23 cellular contexts compared by ENCODE assay signal in the genomic region with DNA sequence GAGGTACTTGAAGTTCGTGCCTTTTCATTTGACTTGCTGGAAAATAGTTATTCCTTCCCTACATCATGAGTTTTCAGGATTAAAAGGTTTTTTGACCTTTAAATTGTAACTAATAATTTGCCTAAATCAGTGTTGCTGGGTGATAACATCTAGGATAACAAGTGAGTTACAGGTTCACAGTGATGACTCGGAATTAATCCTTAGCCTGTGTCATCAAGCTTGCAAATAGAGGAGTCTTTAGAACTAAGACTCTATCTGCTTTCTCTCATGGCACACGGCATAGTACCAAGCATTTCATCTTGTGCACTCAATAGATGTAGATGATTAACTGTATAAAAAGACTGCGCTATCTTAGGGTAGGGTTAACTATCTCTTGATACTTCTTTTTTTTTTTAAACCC.
A peak's percentile ranks its signal among the peaks of the same experiment; 100 is the strongest.
DNase-seq lines count a peak whose midpoint lies in the region; ATAC-seq and TF ChIP-seq lines count a peak whose summit lies in the region.
"Had no signal": no experiment of that assay in that cellular context is flagged by ENCODE, and none has a peak within 500 bp of the region (broad histone marks: within the 10 kb centered on the region; RNA-seq: fewer than 3 reads in every experiment).

No MANE protein-coding gene starts in this region.

- H3K36me3 ChIP-seq in GM23248 (ENCODE audit: low read depth) (no peaks in the 10 kb centered on the region), PC-3 (ENCODE audit: low read depth, low read length) (0 out of 2 replicates have a peak, but pooled peaks cover 3% of the 10 kb centered on the region), SJCRH30 (no peaks in the 10 kb centered on the region)

- TF ChIP-seq CTCF in PC-3 (conservative IDR thresholded peaks at IDR 0.05; ENCODE audit: low read depth, low read length), result no peak
- TF ChIP-seq CTCF in epithelial cell of esophagus (IDR thresholded peaks at IDR 0.05; ENCODE audit: insufficient read depth, low read depth, low read length, missing control alignments), result no peak

- in situ Hi-C loops in GM23248 (cut with MboI), result no loop called here

- H3K4me2 ChIP-seq in GM23248 (ENCODE audit: unreplicated experiment), result no peak overlapping the region
- H3K4me2 ChIP-seq in PC-3 (ENCODE audit: low read length), result no peak overlapping the region

- POLR2A ChIA-PET in PC-3 (lab: Charles Lee; ENCODE audit: unreplicated experiment), result no interaction called here

- no peak overlapping the region for H3K9ac ChIP-seq in GM23248
- H3K9ac ChIP-seq in PC-3 (ENCODE audit: low read length), result no peak overlapping the region

- H3K27ac ChIP-seq in GM23248, result no peak overlapping the region
- no peak overlapping the region for H3K27ac ChIP-seq in PC-3 (ENCODE audit: low read length)
- no peak overlapping the region for H3K27ac ChIP-seq in SJCRH30
- H3K27ac ChIP-seq: RWPE1 had no signal

- CTCF ChIA-PET in PC-3 (lab: Charles Lee), result no interaction called here

- H3K79me2 ChIP-seq in GM23248 (ENCODE audit: insufficient read depth) (no peaks in the 10 kb centered on the region), PC-3 (ENCODE audit: low read length) (no peaks in the 10 kb centered on the region)

- H4K20me1 ChIP-seq in GM23248 (ENCODE audit: insufficient read depth), result no peaks in the 10 kb centered on the region
- no peaks in the 10 kb centered on the region for H4K20me1 ChIP-seq in PC-3 (ENCODE audit: low read length)

- H3K9me2 ChIP-seq in GM23248 (ENCODE audit: insufficient read depth), result no peaks in the 10 kb centered on the region
- no peaks in the 10 kb centered on the region for H3K9me2 ChIP-seq in PC-3 (replicated peaks; ENCODE audit: low read length)

- no peaks in the 10 kb centered on the region for H3K27me3 ChIP-seq in GM23248 (replicated peaks; ENCODE audit: insufficient read depth)
- H3K27me3 ChIP-seq in PC-3 (ENCODE audit: low read length), result no peaks in the 10 kb centered on the region
- H3K27me3 ChIP-seq in SJCRH30, result no peaks in the 10 kb centered on the region

- no TSS peak for BruUV-seq in PC-3 (replicated peaks; lab: Mats Ljungman, UMichigan)

- H3K9me3 ChIP-seq in GM23248 (ENCODE audit: low read depth), result no peaks in the 10 kb centered on the region
- H3K9me3 ChIP-seq in PC-3 (ENCODE audit: low read length), result no peaks in the 10 kb centered on the region
- H3K9me3 ChIP-seq in SJCRH30 (replicated peaks), result no peaks in the 10 kb centered on the region

- H2AFZ ChIP-seq in GM23248 (no peak overlapping the region), PC-3 (ENCODE audit: low read length) (no peak overlapping the region)

- no peak overlapping the region for H3K4me3 ChIP-seq in GM23248
- H3K4me3 ChIP-seq in PC-3 (ENCODE audit: low read length), result no peak overlapping the region
- no peak overlapping the region for H3K4me3 ChIP-seq in epithelial cell of esophagus (ENCODE audit: low read length)
- H3K4me3 ChIP-seq in SJCRH30, result no peak overlapping the region

- 89 to 92% methylated on average over 4 of the region's 4 CpGs for WGBS in GM23248 (ENCODE audit: low coverage in 1 of 2, low lambda C conversion rate in 2 of 2, missing lambda C conversion rate in 2 of 2), 2 experiments

- intact Hi-C loops in PC-3 (cut with micrococcal nuclease), result no loop called here

- DNase-seq in GM23248 (peak; percentile 40), PC-3 (peak; percentile 68), epithelial cell of esophagus (ENCODE audit: low read depth) (peak; percentile 57), renal cortical epithelial cell (ENCODE audit: low read depth) (peak; percentile 28), SJCRH30 (no peak), NCI-H1436 treated with DMSO at 0.1 percent for 48 hours (lab: John Stamatoyannopoulos, UW) (no peak)
- no peak for DNase-seq in stimulated activated CD4-positive, alpha-beta T cell treated with anti-CD3 and anti-CD28 coated beads, Interleukin-2, amount 100 ng/mL, for 48 hours
- DNase-seq: ACHN; AML-193; C1 segment of cervical spinal cord; Calu3; CD8-positive, alpha-beta T cell; GF-D8; H7; HFFc6; NCI-H1092 treated with DMSO at 0.1 percent for 48 hours; NCI-H146; NCI-H2029; NCI-H2171; NCI-H526; SHP77 treated with DMSO at 0.1 percent for 48 hours; T-helper 1 cell had no signal

- H3K4me1 ChIP-seq in GM23248 (ENCODE audit: insufficient read depth) (no peaks in the 10 kb centered on the region), PC-3 (ENCODE audit: insufficient read depth, low read length) (peaks cover 13% of the 10 kb centered on the region), SJCRH30 (no peaks in the 10 kb centered on the region)

- ATAC-seq in PC-3, result peak; percentile 96
- ATAC-seq: CD8-positive, alpha-beta T cell had no signal

- H3F3A ChIP-seq in GM23248 (ENCODE audit: insufficient read depth), result no peaks in the 10 kb centered on the region
- no peaks in the 10 kb centered on the region for H3F3A ChIP-seq in PC-3 (ENCODE audit: low read length, unreplicated experiment)

Comparison
In these comparisons a context has a peak if more than half of its experiments do, and no peak if none do; other contexts are left out.
1. DNase-seq: peak in GM23248 (single experiment), PC-3 (single experiment), epithelial cell of esophagus (single experiment) and renal cortical epithelial cell (single experiment); none in SJCRH30 (0 of 2), stimulated activated CD4-positive, alpha-beta T cell treated with anti-CD3 and anti-CD28 coated beads, Interleukin-2, amount 100 ng/mL, for 48 hours (0 of 2) and NCI-H1436 treated with DMSO at 0.1 percent for 48 hours (single experiment).